Comparison of ENCODE assay signal across 10 cellular contexts in the genomic region with DNA sequence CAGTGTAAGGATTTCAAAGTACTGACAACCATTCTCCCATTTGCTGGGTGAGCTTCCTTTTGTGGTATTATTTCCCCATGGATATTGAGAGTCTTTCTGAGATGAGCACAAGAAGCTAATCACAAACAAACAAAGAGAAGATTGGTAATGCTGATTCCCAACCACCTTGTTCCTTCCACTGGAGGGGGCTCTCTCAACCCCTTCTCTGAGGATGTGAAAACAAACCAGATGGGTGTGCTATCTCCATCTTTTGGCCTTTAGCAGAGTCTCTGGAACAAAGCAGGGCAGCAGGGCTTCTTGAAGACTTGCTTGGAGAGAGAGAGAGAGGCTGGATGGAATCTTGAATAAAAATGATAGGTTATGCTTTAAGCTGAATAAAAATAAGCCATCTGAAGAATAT.
A peak's percentile ranks its signal among the peaks of the same experiment; 100 is the strongest.
DNase-seq lines count a peak whose midpoint lies in the region; ATAC-seq, FAIRE-seq and TF ChIP-seq lines count a peak whose summit lies in the region.
"Had no signal": no experiment of that assay in that cellular context is flagged by ENCODE, and none has a peak within 500 bp of the region (broad histone marks: within the 10 kb centered on the region; RNA-seq: fewer than 3 reads in every experiment).

No MANE protein-coding gene starts in this region.

- no peaks in the 10 kb centered on the region for H3K36me3 ChIP-seq in astrocyte (ENCODE audit: insufficient read depth, low read length)
- H3K36me3 ChIP-seq in upper lobe of right lung: no peaks in the 10 kb centered on the region

- no peak overlapping the region for H2AFZ ChIP-seq in astrocyte (ENCODE audit: low read depth, low read length)

- no peak overlapping the region for H3K9ac ChIP-seq in astrocyte (ENCODE audit: low read length)

- H3K27ac Mint-ChIP-seq in astrocyte (ENCODE audit: unreplicated experiment): no peak overlapping the region

- peaks cover 2% of the 10 kb centered on the region for H3K4me1 Mint-ChIP-seq in astrocyte (ENCODE audit: low read depth, unreplicated experiment)

- H3K4me3 ChIP-seq in astrocyte (ENCODE audit: insufficient read depth, low read depth, low read length): no peak overlapping the region
- no peak overlapping the region for H3K4me3 ChIP-seq in upper lobe of right lung
- H3K4me3 ChIP-seq: body of pancreas had no signal

- H3K4me1 ChIP-seq in astrocyte (ENCODE audit: insufficient read depth, low read length) (peaks cover 5% of the 10 kb centered on the region), upper lobe of right lung (peaks cover 6% of the 10 kb centered on the region)
- H3K4me1 ChIP-seq: body of pancreas had no signal

- no peaks in the 10 kb centered on the region for H3K79me2 ChIP-seq in astrocyte (ENCODE audit: insufficient read depth, low read length)

- no peak overlapping the region for H3K4me3 Mint-ChIP-seq in astrocyte (ENCODE audit: unreplicated experiment)

- H3K27me3 ChIP-seq in astrocyte (ENCODE audit: insufficient read depth, low read length) (no peaks in the 10 kb centered on the region), upper lobe of right lung (no peaks in the 10 kb centered on the region)
- H3K27me3 ChIP-seq: body of pancreas had no signal

- H3K27me3 Mint-ChIP-seq in astrocyte (ENCODE audit: low read depth, unreplicated experiment): no peaks in the 10 kb centered on the region

- H3K9me3 ChIP-seq in astrocyte (ENCODE audit: insufficient read depth, low read depth, low read length) (no peaks in the 10 kb centered on the region), upper lobe of right lung (no peaks in the 10 kb centered on the region)
- H3K9me3 ChIP-seq: body of pancreas had no signal

- intact Hi-C loops in upper lobe of right lung (cut with DNase I): no loop called here

- peaks cover 2% of the 10 kb centered on the region for H3K9me3 Mint-ChIP-seq in astrocyte (ENCODE audit: unreplicated experiment)

- DNase-seq in D721Med (ENCODE audit: insufficient read length, low spot score) (peak; percentile 10), astrocyte (ENCODE audit: low read depth) (peak; percentile 11), myocyte (ENCODE audit: low read depth) (peak; percentile 1), HCEC 1CT (no peak), NCI-H187 treated with DMSO at 0.1 percent for 48 hours (lab: John Stamatoyannopoulos, UW) (no peak), upper lobe of right lung (no peak)
- no peak for DNase-seq in activated CD8-positive, alpha-beta memory T cell treated with anti-CD3 and anti-CD28 coated beads, Interleukin-2, amount 50 U/mL, for 48 hours
- DNase-seq: body of pancreas had no signal

- ATAC-seq in upper lobe of right lung: no peak
- ATAC-seq: body of pancreas had no signal

- H3K27ac ChIP-seq in astrocyte (ENCODE audit: low read depth, low read length) (no peak overlapping the region), upper lobe of right lung (no peak overlapping the region)
- H3K27ac ChIP-seq: body of pancreas had no signal

- TF ChIP-seq CTCF in D721Med (IDR thresholded peaks at IDR 0.05; ENCODE audit: insufficient read depth, missing control alignments) (peak; percentile 44), LNCAP (IDR thresholded peaks at IDR 0.05) (peak; percentile 24; the same call in 1 of the 2 replicates), astrocyte (IDR thresholded peaks at IDR 0.05; ENCODE audit: insufficient read depth, low read depth, low read length) (peak; percentile 6), upper lobe of right lung (IDR thresholded peaks at IDR 0.05) (no peak)

- no peaks in the 10 kb centered on the region for H4K20me1 ChIP-seq in astrocyte (ENCODE audit: insufficient read depth, low read length)

- H3K4me2 ChIP-seq in astrocyte (ENCODE audit: low read length): no peak overlapping the region

- no peaks in the 10 kb centered on the region for H3K36me3 Mint-ChIP-seq in astrocyte (ENCODE audit: low read depth, unreplicated experiment)

- FAIRE-seq in D721Med (lab: Jason Lieb, UNC): peak; percentile 76
- no peak for FAIRE-seq in astrocyte (lab: Jason Lieb, UNC)
- FAIRE-seq: GM18507 had no signal

Comparison
In these comparisons a context has a peak if more than half of its experiments do, and no peak if none do; other contexts are left out.
1. DNase-seq: peak in D721Med (single experiment), astrocyte (single experiment) and myocyte (single experiment); none in HCEC 1CT (single experiment), NCI-H187 treated with DMSO at 0.1 percent for 48 hours (single experiment), activated CD8-positive, alpha-beta memory T cell treated with anti-CD3 and anti-CD28 coated beads, Interleukin-2, amount 50 U/mL, for 48 hours (single experiment) and upper lobe of right lung (single experiment).